In genomic region chr17:19311016-19311415, GRCh38 we compare ENCODE assay signal across 18 cellular contexts.
"Had no signal": no experiment of that assay in that cellular context is flagged by ENCODE, and none has a peak within 500 bp of the region (broad histone marks: within the 10 kb centered on the region; RNA-seq: fewer than 3 reads in every experiment).

No MANE protein-coding gene starts in this region.

- H3K27me3 Mint-ChIP-seq: central memory CD8-positive, alpha-beta T cell had no signal

- H3K9ac ChIP-seq: parathyroid adenoma had no signal

- H3K4me3 Mint-ChIP-seq: activated CD4-positive, alpha-beta T cell treated with anti-CD3 and anti-CD28 coated beads, Interleukin-2, amount 10 ng/mL, durations not matched to agents 7 days and 5 days; activated naive CD4-positive, alpha-beta T cell treated with anti-CD3 and anti-CD28 coated beads for 36 hours; activated T-helper 17 cell treated with anti-CD3 and anti-CD28 coated beads, Interleukin-2, amount 50 U/mL, for 72 hours; central memory CD8-positive, alpha-beta T cell; naive B cell; T-helper 1 cell treated with Interleukin-12 subunit alpha and Interleukin-12 subunit beta and Interleukin-4 antibody, amounts not matched to agents 30 μg/mL and 1 μg/mL, for 36 hours had no signal

- H3K9me3 ChIP-seq: adrenal gland, body of pancreas, right lobe of liver, suprapubic skin had no signal

- DNase-seq: activated CD4-positive, alpha-beta T cell treated with anti-CD3 and anti-CD28 coated beads, Interleukin-2, amount 10 ng/mL, durations not matched to agents 7 days and 5 days; activated CD4-positive, CD25-positive, alpha-beta regulatory T cell; activated naive CD4-positive, alpha-beta T cell treated with anti-CD3 and anti-CD28 coated beads for 36 hours; activated T-cell treated with anti-CD3 and anti-CD28 coated beads for 4 hours; body of pancreas; foreskin melanocyte; kidney; naive B cell; stimulated activated CD4-positive, alpha-beta T cell treated with anti-CD3 and anti-CD28 coated beads, Interleukin-12 subunit alpha, Interleukin-12 subunit beta, amount 100 ng/mL, for 4 hours; stimulated activated naive CD4-positive, alpha-beta T cell treated with Interleukin-2 at 50 U/mL for 16 hours had no signal

- H3K27ac ChIP-seq: adrenal gland, right lobe of liver, SK-N-MC had no signal

- H3K27ac Mint-ChIP-seq: activated CD4-positive, alpha-beta T cell treated with anti-CD3 and anti-CD28 coated beads, Interleukin-2, amount 10 ng/mL, durations not matched to agents 7 days and 5 days; activated naive CD4-positive, alpha-beta T cell treated with anti-CD3 and anti-CD28 coated beads for 36 hours; activated T-helper 17 cell treated with anti-CD3 and anti-CD28 coated beads, Interleukin-2, amount 50 U/mL, for 72 hours; T-helper 1 cell treated with Interleukin-12 subunit alpha and Interleukin-12 subunit beta and Interleukin-4 antibody, amounts not matched to agents 30 μg/mL and 1 μg/mL, for 36 hours had no signal

- H3K4me3 ChIP-seq: adrenal gland, body of pancreas, right lobe of liver, SK-N-MC, suprapubic skin had no signal

- H3K4me1 ChIP-seq: right lobe of liver had no signal

- H3K27me3 ChIP-seq: adrenal gland, body of pancreas, right lobe of liver, suprapubic skin had no signal

- H3K9me3 Mint-ChIP-seq: activated CD4-positive, alpha-beta T cell treated with anti-CD3 and anti-CD28 coated beads, Interleukin-2, amount 10 ng/mL, durations not matched to agents 7 days and 5 days; activated naive CD4-positive, alpha-beta T cell treated with anti-CD3 and anti-CD28 coated beads for 36 hours; activated T-helper 17 cell treated with anti-CD3 and anti-CD28 coated beads, Interleukin-2, amount 50 U/mL, for 72 hours; central memory CD8-positive, alpha-beta T cell; naive B cell; T-helper 1 cell treated with Interleukin-12 subunit alpha and Interleukin-12 subunit beta and Interleukin-4 antibody, amounts not matched to agents 30 μg/mL and 1 μg/mL, for 36 hours had no signal
